1 cellular context compared by ENCODE assay signal in the genomic region with DNA sequence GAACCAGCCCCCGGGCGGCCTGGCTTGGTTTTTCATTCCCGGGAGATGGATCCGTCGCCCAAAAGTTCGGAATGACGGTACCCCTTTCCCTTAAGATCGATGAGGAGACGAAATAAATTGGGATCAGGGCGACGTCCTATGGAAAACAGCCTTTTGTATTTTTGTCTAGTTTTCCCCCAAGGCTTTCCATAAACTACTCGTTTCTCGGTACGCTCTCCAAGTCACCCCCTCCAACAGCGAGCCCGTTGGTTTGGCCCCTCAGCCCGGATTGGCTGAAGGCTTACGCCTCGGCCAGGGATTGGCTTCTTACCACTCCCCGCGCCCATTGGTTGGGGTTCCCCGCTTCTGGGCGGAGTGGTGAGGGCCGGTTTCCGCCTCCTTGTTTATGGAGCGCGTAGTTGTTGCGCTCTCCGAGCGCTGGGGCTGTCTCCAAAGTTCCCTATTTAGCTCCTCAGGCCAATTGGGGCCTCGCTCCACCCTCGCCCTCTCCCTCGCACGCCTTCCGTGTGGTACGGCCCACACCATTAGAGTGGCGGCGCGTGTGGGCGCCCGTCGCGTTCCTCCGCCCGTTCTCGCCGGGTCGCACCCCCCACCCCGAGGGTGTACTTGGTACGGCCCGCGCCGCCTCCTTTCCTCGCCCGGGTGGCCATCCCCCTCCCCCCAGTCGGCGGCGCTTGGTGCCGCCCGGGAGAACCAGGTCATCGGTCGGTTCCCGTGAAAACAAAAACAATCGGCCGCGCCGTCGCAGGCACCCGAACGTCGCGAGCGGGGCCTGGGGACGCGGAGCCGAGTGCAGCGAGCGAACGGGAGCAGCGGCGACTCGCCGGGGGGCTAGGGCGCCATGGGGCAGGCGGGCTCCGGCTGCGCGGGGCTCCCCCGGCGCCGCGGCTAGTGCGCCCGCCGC.
A peak's percentile ranks its signal among the peaks of the same experiment; 100 is the strongest.
TF ChIP-seq lines count a peak whose summit lies in the region.

A gene with protein sequence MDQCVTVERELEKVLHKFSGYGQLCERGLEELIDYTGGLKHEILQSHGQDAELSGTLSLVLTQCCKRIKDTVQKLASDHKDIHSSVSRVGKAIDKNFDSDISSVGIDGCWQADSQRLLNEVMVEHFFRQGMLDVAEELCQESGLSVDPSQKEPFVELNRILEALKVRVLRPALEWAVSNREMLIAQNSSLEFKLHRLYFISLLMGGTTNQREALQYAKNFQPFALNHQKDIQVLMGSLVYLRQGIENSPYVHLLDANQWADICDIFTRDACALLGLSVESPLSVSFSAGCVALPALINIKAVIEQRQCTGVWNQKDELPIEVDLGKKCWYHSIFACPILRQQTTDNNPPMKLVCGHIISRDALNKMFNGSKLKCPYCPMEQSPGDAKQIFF (plus strand): TSS at position 655 of the 904 bp plus-strand sequence. CDS start 377 bp downstream, outside the sequence.

TF ChIP-seq in GM12878, 131 proteins besides CTCF, POLR2A, EP300 and RAD21 (continued from another document):
- peak; percentile 83 for TF ChIP-seq ATF7 (IDR thresholded peaks at IDR 0.05; ENCODE audit: low read depth)
- TF ChIP-seq RELB (IDR thresholded peaks at IDR 0.05; ENCODE audit: low read depth) = peak; percentile 42; the same call in 1 of the 2 replicates
- TF ChIP-seq NKRF (conservative IDR thresholded peaks at IDR 0.05) = 0 out of 2 replicates have a peak, but pooled peaks have one; percentile 41
- peak; percentile 76; the same call in 1 of the 2 replicates for TF ChIP-seq JUND (IDR thresholded peaks at IDR 0.05; ENCODE audit: low read depth, low read length)
- 0 out of 3 replicates have a peak, but pooled peaks of 1 of the 2 experiments have one; percentile 5 for TF ChIP-seq EGR1 (IDR thresholded peaks at IDR 0.05; ENCODE audit: borderline replicate concordance in 1 of 2, low read depth in 2 of 2, low read length in 2 of 2)
- TF ChIP-seq BACH1 (IDR thresholded peaks at IDR 0.05; ENCODE audit: borderline replicate concordance) = peak; percentile 50; the same call in 1 of the 2 replicates
- peak; percentile 39; the same call in 1 of the 2 replicates for TF ChIP-seq RFX5 (IDR thresholded peaks at IDR 0.05; ENCODE audit: low read depth, low read length)
- TF ChIP-seq, protein P1, sequence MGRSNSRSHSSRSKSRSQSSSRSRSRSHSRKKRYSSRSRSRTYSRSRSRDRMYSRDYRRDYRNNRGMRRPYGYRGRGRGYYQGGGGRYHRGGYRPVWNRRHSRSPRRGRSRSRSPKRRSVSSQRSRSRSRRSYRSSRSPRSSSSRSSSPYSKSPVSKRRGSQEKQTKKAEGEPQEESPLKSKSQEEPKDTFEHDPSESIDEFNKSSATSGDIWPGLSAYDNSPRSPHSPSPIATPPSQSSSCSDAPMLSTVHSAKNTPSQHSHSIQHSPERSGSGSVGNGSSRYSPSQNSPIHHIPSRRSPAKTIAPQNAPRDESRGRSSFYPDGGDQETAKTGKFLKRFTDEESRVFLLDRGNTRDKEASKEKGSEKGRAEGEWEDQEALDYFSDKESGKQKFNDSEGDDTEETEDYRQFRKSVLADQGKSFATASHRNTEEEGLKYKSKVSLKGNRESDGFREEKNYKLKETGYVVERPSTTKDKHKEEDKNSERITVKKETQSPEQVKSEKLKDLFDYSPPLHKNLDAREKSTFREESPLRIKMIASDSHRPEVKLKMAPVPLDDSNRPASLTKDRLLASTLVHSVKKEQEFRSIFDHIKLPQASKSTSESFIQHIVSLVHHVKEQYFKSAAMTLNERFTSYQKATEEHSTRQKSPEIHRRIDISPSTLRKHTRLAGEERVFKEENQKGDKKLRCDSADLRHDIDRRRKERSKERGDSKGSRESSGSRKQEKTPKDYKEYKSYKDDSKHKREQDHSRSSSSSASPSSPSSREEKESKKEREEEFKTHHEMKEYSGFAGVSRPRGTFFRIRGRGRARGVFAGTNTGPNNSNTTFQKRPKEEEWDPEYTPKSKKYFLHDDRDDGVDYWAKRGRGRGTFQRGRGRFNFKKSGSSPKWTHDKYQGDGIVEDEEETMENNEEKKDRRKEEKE (IDR thresholded peaks at IDR 0.05) = peak; percentile 71; the same call in 1 of the 2 replicates
- peak; percentile 36 for TF ChIP-seq KLF5 (IDR thresholded peaks at IDR 0.05; ENCODE audit: partially characterized antibody)
- peak; percentile 82 for TF ChIP-seq FOXK2 (IDR thresholded peaks at IDR 0.05)
